In the genomic region with DNA sequence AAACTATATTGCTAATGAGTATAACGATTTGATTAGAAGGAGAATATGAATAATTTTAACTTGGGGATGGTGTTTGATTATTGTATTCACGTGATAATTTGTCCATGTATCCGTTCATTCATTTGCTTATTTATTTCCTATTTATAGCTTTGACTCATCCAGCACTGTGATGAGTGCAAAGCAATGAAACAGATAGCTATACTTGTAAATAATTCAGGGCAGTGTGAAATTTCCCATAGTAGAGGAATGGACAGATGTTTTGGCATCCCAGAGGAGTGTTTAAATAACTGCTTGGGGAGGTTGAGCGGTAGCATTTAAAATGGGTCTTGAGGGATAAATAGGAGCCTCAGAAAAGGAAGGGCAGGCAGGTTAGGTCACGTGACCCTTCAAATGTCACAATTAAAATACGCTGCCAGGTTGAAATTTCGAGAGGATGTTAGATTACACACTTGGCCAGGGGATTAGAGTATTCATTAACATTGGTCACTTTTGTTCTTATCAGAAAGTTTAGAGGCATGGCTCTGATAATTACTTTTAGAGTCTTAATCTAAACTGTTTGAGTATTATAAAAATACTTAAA, we compare ENCODE assay signal across 17 cellular contexts. TPM values are rescaled to one million over a fixed set of nuclear protein-coding genes. Genes with fewer than 3 reads are reported as not detected.
DNase-seq lines count a peak whose midpoint lies in the region; ATAC-seq and TF ChIP-seq lines count a peak whose summit lies in the region.
"Had no signal": no experiment of that assay in that cellular context is flagged by ENCODE, and none has a peak within 500 bp of the region (broad histone marks: within the 10 kb centered on the region; RNA-seq: fewer than 3 reads in every experiment).

No MANE protein-coding gene starts in this region.

- no peaks in the 10 kb centered on the region for H3K36me3 Mint-ChIP-seq in WTC11
- H3K36me3 Mint-ChIP-seq in nephron progenitor cell (ENCODE audit: low read depth) = peaks cover 58% of the 10 kb centered on the region

- H3K9me2 ChIP-seq in SK-N-SH = no peaks in the 10 kb centered on the region

- H3K27ac Mint-ChIP-seq in WTC11 = no peak overlapping the region
- H3K27ac Mint-ChIP-seq in nephron progenitor cell = peak overlapping the region; percentile 57
- H3K27ac Mint-ChIP-seq: CD4-positive, alpha-beta T cell; IgD-negative memory B cell had no signal

- H3K4me3 Mint-ChIP-seq in WTC11 (no peak overlapping the region), nephron progenitor cell (no peak overlapping the region)
- H3K4me3 Mint-ChIP-seq: CD4-positive, alpha-beta T cell; IgD-negative memory B cell had no signal

- TF ChIP-seq RAD21 in SK-N-SH (IDR thresholded peaks at IDR 0.05; ENCODE audit: low read length) = no peak

- no peak overlapping the region for H3K4me2 ChIP-seq in SK-N-SH
- H3K4me2 ChIP-seq: A549 had no signal

- WGBS in SK-N-SH (ENCODE audit: low lambda C conversion rate) = 3% methylated on average over 7 of the region's 7 CpGs

- H3K4me1 ChIP-seq in SK-N-SH (ENCODE audit: control insufficient read depth in 1 of 2, insufficient read depth in 2 of 2, low read depth in 1 of 2, low read length in 1 of 2) = no peaks in the 10 kb centered on the region
- H3K4me1 ChIP-seq: A549, Caco-2, HAP-1 had no signal

- H3K79me2 ChIP-seq in SK-N-SH (ENCODE audit: insufficient read depth) = no peaks in the 10 kb centered on the region

- H3K36me3 ChIP-seq in SK-N-SH (replicated peaks in 1 of 2; ENCODE audit: control insufficient read depth in 1 of 2, insufficient read depth in 2 of 2, low read length in 1 of 2) = no peaks in the 10 kb centered on the region
- H3K36me3 ChIP-seq: HAP-1 had no signal

- H3K4me1 Mint-ChIP-seq in WTC11 (no peaks in the 10 kb centered on the region; the same call in 1 of the 2 replicates), nephron progenitor cell (peaks cover 11% of the 10 kb centered on the region)

- no peak overlapping the region for H3K4me3 ChIP-seq in SK-N-SH (ENCODE audit: low read depth in 2 of 2, low read length in 1 of 2)
- H3K4me3 ChIP-seq: A549, GM23248, HAP-1 had no signal

- no peaks in the 10 kb centered on the region for H4K20me1 ChIP-seq in SK-N-SH (ENCODE audit: insufficient read depth)

- H3K27me3 ChIP-seq in SK-N-SH (ENCODE audit: insufficient read depth) = peaks cover 37% of the 10 kb centered on the region; the same call in 1 of the 2 replicates

- CTCF ChIA-PET in SK-N-SH (lab: Yijun Ruan, JAX) = interaction anchor here (0.9 to 1.6 kb wide), 2 partner anchors 11 to 14 kb away, joined by 3 to 8 read pairs; a partner anchor contains a TSS
- CTCF ChIA-PET in WTC11 (lab: Charles Lee) = interaction anchor here (1.4 kb wide), 1 partner anchor 9 kb away, joined by 5 read pairs; no protein-coding TSS in a partner anchor

- no peak overlapping the region for H3K27ac ChIP-seq in SK-N-SH (ENCODE audit: low read depth in 2 of 2, low read length in 1 of 2)
- H3K27ac ChIP-seq: 22Rv1, A549, C4-2B, GM23248 had no signal

- POLR2A ChIA-PET in SK-N-SH (lab: Yijun Ruan, JAX) = no interaction called here
- POLR2A ChIA-PET in WTC11 (lab: Charles Lee) = no interaction called here

- ATAC-seq in SK-N-SH treated with all-trans-retinoic acid at 6 μM for 48 hours (no peak), WTC11 (no peak), HG02840 (IDR thresholded peaks at IDR 0.05; ENCODE audit: low FRiP score, unreplicated experiment) (no peak)
- ATAC-seq: A549 had no signal

- H3K9ac ChIP-seq in SK-N-SH = no peak overlapping the region
- H3K9ac ChIP-seq: GM23248 had no signal

- peaks cover 3% of the 10 kb centered on the region for H3F3A ChIP-seq in SK-N-SH (replicated peaks; ENCODE audit: insufficient read depth)

- TF ChIP-seq CTCF in SK-N-SH (IDR thresholded peaks at IDR 0.05) = no peak
- TF ChIP-seq CTCF in WTC11 (IDR thresholded peaks at IDR 0.05) = no peak
- TF ChIP-seq CTCF in nephron progenitor cell (IDR thresholded peaks at IDR 0.05) = no peak

- no peak for TF ChIP-seq EP300 in SK-N-SH (IDR thresholded peaks at IDR 0.05; ENCODE audit: borderline replicate concordance in 1 of 2, low read depth in 1 of 2, low read length in 1 of 2)

- no peaks in the 10 kb centered on the region for H3K9me3 Mint-ChIP-seq in WTC11
- H3K9me3 Mint-ChIP-seq in nephron progenitor cell = no peaks in the 10 kb centered on the region
- H3K9me3 Mint-ChIP-seq: CD4-positive, alpha-beta T cell had no signal

- DNase-seq in SK-N-SH (no peak), WTC11 (ENCODE audit: low spot score) (no peak), nephron progenitor cell (no peak), NCI-H510A (lab: John Stamatoyannopoulos, UW) (no peak)
- no peak for DNase-seq in stimulated activated CD4-positive, alpha-beta T cell treated with anti-CD3 and anti-CD28 coated beads, Interleukin-4, amount 100 ng/mL, for 24 hours
- DNase-seq: AML-193; Caco-2; CD4-positive, alpha-beta T cell; GM23248 had no signal

- no peaks in the 10 kb centered on the region for H3K9me3 ChIP-seq in SK-N-SH
- H3K9me3 ChIP-seq: A549, Caco-2, HAP-1 had no signal

- H3K27me3 Mint-ChIP-seq in WTC11 (ENCODE audit: low read depth) (no peaks in the 10 kb centered on the region), nephron progenitor cell (ENCODE audit: low read depth, poor library complexity) (no peaks in the 10 kb centered on the region)
- H3K27me3 Mint-ChIP-seq: IgD-negative memory B cell had no signal

- no peak overlapping the region for H2AFZ ChIP-seq in SK-N-SH (ENCODE audit: low read depth)
- H2AFZ ChIP-seq: GM23248 had no signal

TF ChIP-seq in SK-N-SH, 30 proteins besides CTCF, POLR2A, EP300 and RAD21 (continues in another document):
- TF ChIP-seq JUND (IDR thresholded peaks at IDR 0.05) = no peak
- no peak for TF ChIP-seq NRF1 (IDR thresholded peaks at IDR 0.05; ENCODE audit: low read depth, low read length)
- TF ChIP-seq, protein P1, sequence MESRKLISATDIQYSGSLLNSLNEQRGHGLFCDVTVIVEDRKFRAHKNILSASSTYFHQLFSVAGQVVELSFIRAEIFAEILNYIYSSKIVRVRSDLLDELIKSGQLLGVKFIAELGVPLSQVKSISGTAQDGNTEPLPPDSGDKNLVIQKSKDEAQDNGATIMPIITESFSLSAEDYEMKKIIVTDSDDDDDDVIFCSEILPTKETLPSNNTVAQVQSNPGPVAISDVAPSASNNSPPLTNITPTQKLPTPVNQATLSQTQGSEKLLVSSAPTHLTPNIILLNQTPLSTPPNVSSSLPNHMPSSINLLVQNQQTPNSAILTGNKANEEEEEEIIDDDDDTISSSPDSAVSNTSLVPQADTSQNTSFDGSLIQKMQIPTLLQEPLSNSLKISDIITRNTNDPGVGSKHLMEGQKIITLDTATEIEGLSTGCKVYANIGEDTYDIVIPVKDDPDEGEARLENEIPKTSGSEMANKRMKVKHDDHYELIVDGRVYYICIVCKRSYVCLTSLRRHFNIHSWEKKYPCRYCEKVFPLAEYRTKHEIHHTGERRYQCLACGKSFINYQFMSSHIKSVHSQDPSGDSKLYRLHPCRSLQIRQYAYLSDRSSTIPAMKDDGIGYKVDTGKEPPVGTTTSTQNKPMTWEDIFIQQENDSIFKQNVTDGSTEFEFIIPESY (IDR thresholded peaks at IDR 0.05; ENCODE audit: borderline replicate concordance, low read depth) = no peak

TF ChIP-seq in SK-N-SH treated with all-trans-retinoic acid at 6 μM for 48 hours, 23 proteins besides CTCF, POLR2A, EP300 and RAD21 (continues in another document):
- TF ChIP-seq CSDC2 (CRISPR knock-in tag; IDR thresholded peaks at IDR 0.05) = no peak
- TF ChIP-seq, protein P2, sequence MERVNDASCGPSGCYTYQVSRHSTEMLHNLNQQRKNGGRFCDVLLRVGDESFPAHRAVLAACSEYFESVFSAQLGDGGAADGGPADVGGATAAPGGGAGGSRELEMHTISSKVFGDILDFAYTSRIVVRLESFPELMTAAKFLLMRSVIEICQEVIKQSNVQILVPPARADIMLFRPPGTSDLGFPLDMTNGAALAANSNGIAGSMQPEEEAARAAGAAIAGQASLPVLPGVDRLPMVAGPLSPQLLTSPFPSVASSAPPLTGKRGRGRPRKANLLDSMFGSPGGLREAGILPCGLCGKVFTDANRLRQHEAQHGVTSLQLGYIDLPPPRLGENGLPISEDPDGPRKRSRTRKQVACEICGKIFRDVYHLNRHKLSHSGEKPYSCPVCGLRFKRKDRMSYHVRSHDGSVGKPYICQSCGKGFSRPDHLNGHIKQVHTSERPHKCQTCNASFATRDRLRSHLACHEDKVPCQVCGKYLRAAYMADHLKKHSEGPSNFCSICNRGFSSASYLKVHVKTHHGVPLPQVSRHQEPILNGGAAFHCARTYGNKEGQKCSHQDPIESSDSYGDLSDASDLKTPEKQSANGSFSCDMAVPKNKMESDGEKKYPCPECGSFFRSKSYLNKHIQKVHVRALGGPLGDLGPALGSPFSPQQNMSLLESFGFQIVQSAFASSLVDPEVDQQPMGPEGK (CRISPR knock-in tag; IDR thresholded peaks at IDR 0.05; ENCODE audit: borderline replicate concordance) = no peak
- TF ChIP-seq TOX (CRISPR knock-in tag; IDR thresholded peaks at IDR 0.05; ENCODE audit: borderline replicate concordance) = no peak
- TF ChIP-seq ZFP30 (CRISPR knock-in tag; IDR thresholded peaks at IDR 0.05) = no peak

TF ChIP-seq in WTC11, 78 proteins besides CTCF, POLR2A, EP300 and RAD21:
- TF ChIP-seq, protein P3, sequence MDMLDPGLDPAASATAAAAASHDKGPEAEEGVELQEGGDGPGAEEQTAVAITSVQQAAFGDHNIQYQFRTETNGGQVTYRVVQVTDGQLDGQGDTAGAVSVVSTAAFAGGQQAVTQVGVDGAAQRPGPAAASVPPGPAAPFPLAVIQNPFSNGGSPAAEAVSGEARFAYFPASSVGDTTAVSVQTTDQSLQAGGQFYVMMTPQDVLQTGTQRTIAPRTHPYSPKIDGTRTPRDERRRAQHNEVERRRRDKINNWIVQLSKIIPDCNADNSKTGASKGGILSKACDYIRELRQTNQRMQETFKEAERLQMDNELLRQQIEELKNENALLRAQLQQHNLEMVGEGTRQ (CRISPR knock-in tag; IDR thresholded peaks at IDR 0.05) = 0 out of 2 replicates have a peak, but pooled peaks have one; percentile 10
- TF ChIP-seq SMAD3 (CRISPR knock-in tag; IDR thresholded peaks at IDR 0.05; ENCODE audit: borderline replicate concordance) (no peak), EMX1 (CRISPR knock-in tag; IDR thresholded peaks at IDR 0.05) (no peak)

RNA-seq across cellular contexts. Expression of a gene that starts 14.7 kb away (rescaled TPM):
- not detected in 2 replicates for polyA plus RNA-seq in SK-N-SH (2012; rRNA removed)
- not detected in 2 replicates for polyA plus RNA-seq in SK-N-SH (2012; cell fraction: cytosol; rRNA removed)
- not detected in 2 replicates for polyA plus RNA-seq in SK-N-SH (2012; cell fraction: nucleus; rRNA removed)
- 0.25 to 0.27 TPM (median 0.26 TPM) in 3 replicates for total RNA-seq in WTC11 (2021)
- polyA plus RNA-seq: A549, BJ had no signal
